35 cellular contexts compared by ENCODE assay signal in the genomic region with DNA sequence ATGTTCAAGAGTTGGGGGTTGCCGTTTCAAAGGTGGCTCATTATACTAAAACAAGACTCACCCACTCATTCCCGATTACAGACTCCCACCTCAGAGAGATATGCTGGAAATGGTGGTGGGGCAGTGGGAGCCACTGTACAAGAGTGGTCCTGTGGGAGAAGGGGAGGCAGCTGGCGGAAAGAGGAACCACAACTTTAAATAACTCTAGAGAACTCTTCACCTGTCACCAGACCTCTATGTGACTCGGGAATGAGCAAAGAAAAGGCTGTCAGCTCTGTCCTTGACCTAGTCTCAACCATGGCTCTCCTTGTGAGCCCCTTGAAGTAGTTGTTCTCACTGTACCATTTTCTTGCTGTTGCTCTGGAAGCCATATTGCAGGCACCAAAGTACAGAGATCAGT.
"Had no signal": no experiment of that assay in that cellular context is flagged by ENCODE, and none has a peak within 500 bp of the region (broad histone marks: within the 10 kb centered on the region; RNA-seq: fewer than 3 reads in every experiment).

No MANE protein-coding gene starts in this region.

- H3K27me3 Mint-ChIP-seq: activated CD8-positive, alpha-beta T cell treated with anti-CD3 and anti-CD28 coated beads for 36 hours; activated naive CD8-positive, alpha-beta T cell treated with anti-CD3 and anti-CD28 coated beads for 36 hours; naive thymus-derived CD8-positive, alpha-beta T cell had no signal

- H3K4me2 ChIP-seq: hepatocyte had no signal

- H3K4me3 Mint-ChIP-seq: activated CD8-positive, alpha-beta T cell treated with anti-CD3 and anti-CD28 coated beads for 36 hours; activated naive CD4-positive, alpha-beta T cell treated with anti-CD3 and anti-CD28 coated beads for 36 hours; activated naive CD8-positive, alpha-beta T cell treated with anti-CD3 and anti-CD28 coated beads for 36 hours; activated T-cell treated with anti-CD3 and anti-CD28 coated beads, Interleukin-2, amount 50 U/mL, for 4 hours; mesothelial cell of epicardium; naive thymus-derived CD8-positive, alpha-beta T cell; neural crest cell had no signal

- H3K4me1 ChIP-seq: adrenal gland, body of pancreas, colonic mucosa, gastrocnemius medialis, pancreas, prostate gland, suprapubic skin, tibial artery, upper lobe of right lung had no signal

- ATAC-seq: activated CD8-positive, alpha-beta T cell treated with anti-CD3 and anti-CD28 coated beads for 36 hours; activated T-cell treated with anti-CD3 and anti-CD28 coated beads, Interleukin-2, amount 50 U/mL, for 4 hours; body of pancreas; gastrocnemius medialis; left cardiac atrium; naive thymus-derived CD8-positive, alpha-beta T cell; pancreas; sciatic nerve; upper lobe of right lung had no signal

- H3K9me3 Mint-ChIP-seq: activated CD8-positive, alpha-beta T cell treated with anti-CD3 and anti-CD28 coated beads for 36 hours; activated naive CD4-positive, alpha-beta T cell treated with anti-CD3 and anti-CD28 coated beads for 36 hours; activated naive CD8-positive, alpha-beta T cell treated with anti-CD3 and anti-CD28 coated beads for 36 hours; activated T-helper 2 cell treated with anti-CD3 and anti-CD28 coated beads, Interferon-gamma antibody, Interleukin-2, Interleukin-4, amounts not matched to agents 10 μg/mL and 5 μg/mL and 100 μg/mL, durations not matched to agents 14 hours and 24 hours and 36 hours had no signal

- H3K36me3 ChIP-seq: adrenal gland, cardiac muscle cell, colonic mucosa, gastrocnemius medialis, pancreas, prostate gland, suprapubic skin, tibial artery, upper lobe of right lung had no signal

- H2AFZ ChIP-seq: hepatocyte had no signal

- H3K79me2 ChIP-seq: hepatocyte had no signal

- H3K27ac ChIP-seq: adrenal gland, body of pancreas, cardiac muscle cell, colonic mucosa, gastrocnemius medialis, hepatocyte, pancreas, prostate gland, suprapubic skin, tibial artery, upper lobe of right lung had no signal

- FAIRE-seq: keratinocyte, pancreas, small intestine had no signal

- DNase-seq: activated CD4-positive, alpha-beta T cell treated with anti-CD3 and anti-CD28 coated beads, Interleukin-2, amount 50 U/mL, for 1 hour; activated CD8-positive, alpha-beta T cell treated with anti-CD3 and anti-CD28 coated beads for 36 hours; activated naive CD4-positive, alpha-beta T cell treated with anti-CD3 and anti-CD28 coated beads for 36 hours; activated naive CD8-positive, alpha-beta T cell treated with anti-CD3 and anti-CD28 coated beads for 36 hours; activated T-cell treated with anti-CD3 and anti-CD28 coated beads, Interleukin-2, amount 50 U/mL, for 4 hours; adrenal gland; aorta; body of pancreas; cerebellar nuclear complex; colonic mucosa; effector CD8-positive, alpha-beta T cell; erythroblast; gastrocnemius medialis; left cardiac atrium; naive thymus-derived CD8-positive, alpha-beta T cell; nucleus accumbens; pancreas; retina; small intestine; stimulated activated CD4-positive, alpha-beta T cell treated with anti-CD3 and anti-CD28 coated beads, Interleukin-1b, Interleukin-23, amount 100 ng/mL, for 48 hours; stimulated activated CD4-positive, alpha-beta T cell treated with anti-CD3 and anti-CD28 coated beads, Interleukin-4, amount 100 ng/mL, for 4 hours; stimulated activated CD8-positive, alpha-beta memory T cell treated with anti-CD3 and anti-CD28 coated beads, Interleukin-4, amount 100 ng/mL, for 48 hours; stimulated activated naive CD4-positive, alpha-beta T cell; T-helper 2 cell; tibial artery; upper lobe of right lung had no signal

- H3K4me1 Mint-ChIP-seq: mesothelial cell of epicardium, neural crest cell had no signal

- H3K4me3 ChIP-seq: adrenal gland, body of pancreas, cardiac muscle cell, colonic mucosa, gastrocnemius medialis, hepatocyte, pancreas, prostate gland, suprapubic skin, tibial artery, upper lobe of right lung had no signal

- H3K9me3 ChIP-seq: adrenal gland, body of pancreas, colonic mucosa, gastrocnemius medialis, pancreas, prostate gland, suprapubic skin, tibial artery, upper lobe of right lung had no signal

- H3K27ac Mint-ChIP-seq: activated CD8-positive, alpha-beta T cell treated with anti-CD3 and anti-CD28 coated beads for 36 hours; activated naive CD4-positive, alpha-beta T cell treated with anti-CD3 and anti-CD28 coated beads for 36 hours; activated naive CD8-positive, alpha-beta T cell treated with anti-CD3 and anti-CD28 coated beads for 36 hours; activated T-helper 2 cell treated with anti-CD3 and anti-CD28 coated beads, Interferon-gamma antibody, Interleukin-2, Interleukin-4, amounts not matched to agents 10 μg/mL and 5 μg/mL and 100 μg/mL, durations not matched to agents 14 hours and 24 hours and 36 hours; mesothelial cell of epicardium; naive thymus-derived CD8-positive, alpha-beta T cell had no signal

- H3K27me3 ChIP-seq: adrenal gland, body of pancreas, cardiac muscle cell, colonic mucosa, gastrocnemius medialis, hepatocyte, pancreas, suprapubic skin, tibial artery, upper lobe of right lung had no signal
